In genomic region chr3:4996223-4996765, GRCh38 we compare ENCODE assay signal across 16 cellular contexts. TPM values are rescaled to one million over a fixed set of nuclear protein-coding genes. Genes with fewer than 3 reads are reported as not detected.
DNase-seq lines count a peak whose midpoint lies in the region; ATAC-seq and TF ChIP-seq lines count a peak whose summit lies in the region.
"Had no signal": no experiment of that assay in that cellular context is flagged by ENCODE, and none has a peak within 500 bp of the region (broad histone marks: within the 10 kb centered on the region; RNA-seq: fewer than 3 reads in every experiment).

No MANE protein-coding gene starts in this region.

- POLR2A ChIA-PET in Panc1 (lab: Charles Lee), result no interaction called here

- H3K27ac ChIP-seq in Panc1 (ENCODE audit: low read length) (peak overlapping the region; percentile 88), coronary artery (no peak overlapping the region), neural progenitor cell (no peak overlapping the region)

- H3F3A ChIP-seq in neural progenitor cell (ENCODE audit: low read depth), result no peaks in the 10 kb centered on the region

- H3K4me3 Mint-ChIP-seq in Calu3 (ENCODE audit: low read depth, unreplicated experiment) (no peak overlapping the region), osteocyte (ENCODE audit: unreplicated experiment) (no peak overlapping the region), neural progenitor cell (no peak overlapping the region)
- H3K4me3 Mint-ChIP-seq: activated CD4-positive, alpha-beta T cell treated with anti-CD3 and anti-CD28 coated beads, Interleukin-2, amount 10 ng/mL, durations not matched to agents 7 days and 5 days; B cell; naive B cell had no signal

- H3K27ac Mint-ChIP-seq in Calu3 (ENCODE audit: unreplicated experiment) (peak overlapping the region; percentile 82), osteocyte (ENCODE audit: unreplicated experiment) (no peak overlapping the region), neural progenitor cell (no peak overlapping the region)
- H3K27ac Mint-ChIP-seq: activated CD4-positive, alpha-beta T cell treated with anti-CD3 and anti-CD28 coated beads, Interleukin-2, amount 10 ng/mL, durations not matched to agents 7 days and 5 days; B cell had no signal

- no peaks in the 10 kb centered on the region for H3K27me3 Mint-ChIP-seq in Calu3 (ENCODE audit: unreplicated experiment)
- no peaks in the 10 kb centered on the region for H3K27me3 Mint-ChIP-seq in osteocyte (ENCODE audit: unreplicated experiment)
- H3K27me3 Mint-ChIP-seq in neural progenitor cell (ENCODE audit: insufficient read depth, low read depth), result peaks cover 5% of the 10 kb centered on the region
- H3K27me3 Mint-ChIP-seq: activated CD4-positive, alpha-beta T cell treated with anti-CD3 and anti-CD28 coated beads, Interleukin-2, amount 10 ng/mL, durations not matched to agents 7 days and 5 days; B cell; naive B cell had no signal

- no peak for DNase-seq in Calu3
- DNase-seq in Panc1 (ENCODE audit: low read depth, low spot score), result no peak
- DNase-seq in coronary artery (ENCODE audit: low spot score), result peak; percentile 65
- peak; percentile 32 for DNase-seq in osteocyte (ENCODE audit: extremely low spot score, unreplicated experiment)
- no peak for DNase-seq in neural progenitor cell (ENCODE audit: low spot score)
- no peak for DNase-seq in GM19238 (ENCODE audit: insufficient read length, low spot score)
- DNase-seq in AG08396 (ENCODE audit: low spot score), result no peak
- DNase-seq: activated CD4-positive, alpha-beta T cell treated with anti-CD3 and anti-CD28 coated beads, Interleukin-2, amount 10 ng/mL, durations not matched to agents 7 days and 5 days; anterior cingulate cortex; DMS 273 treated with DMSO at 0.1 percent for 48 hours; hypothalamus; MM.1S; naive B cell; NCI-H2081; retina had no signal

- BruUV-seq in Calu3 (replicated peaks; lab: Mats Ljungman, UMichigan), result no TSS peak
- BruUV-seq in Panc1 (replicated peaks; lab: Mats Ljungman, UMichigan), result no TSS peak

- in situ Hi-C loops in Panc1 (cut with HindIII; ENCODE audit: low pct_unique_long_range_greater_than_20kb, low sequenced_read_pairs), result no loop called here

- no peaks in the 10 kb centered on the region for H3K9me3 Mint-ChIP-seq in Calu3 (ENCODE audit: low read depth, unreplicated experiment)
- no peaks in the 10 kb centered on the region for H3K9me3 Mint-ChIP-seq in osteocyte (ENCODE audit: unreplicated experiment)
- H3K9me3 Mint-ChIP-seq in neural progenitor cell, result no peaks in the 10 kb centered on the region
- H3K9me3 Mint-ChIP-seq: activated CD4-positive, alpha-beta T cell treated with anti-CD3 and anti-CD28 coated beads, Interleukin-2, amount 10 ng/mL, durations not matched to agents 7 days and 5 days; naive B cell had no signal

- no peak overlapping the region for H3K9ac ChIP-seq in neural progenitor cell

- H3K4me1 ChIP-seq in Panc1 (ENCODE audit: control insufficient read depth, insufficient read depth, low read length), result peaks cover 29% of the 10 kb centered on the region
- H3K4me1 ChIP-seq in neural progenitor cell, result no peaks in the 10 kb centered on the region

- H3K4me2 ChIP-seq in neural progenitor cell, result no peak overlapping the region

- H3K27me3 ChIP-seq in Panc1 (ENCODE audit: control insufficient read depth, insufficient read depth, low read length), result no peaks in the 10 kb centered on the region
- no peaks in the 10 kb centered on the region for H3K27me3 ChIP-seq in neural progenitor cell

- H2AFZ ChIP-seq in neural progenitor cell (replicated peaks), result no peak overlapping the region

- intact Hi-C loops in Calu3 (cut with micrococcal nuclease; ENCODE audit: unreplicated experiment) (no loop called here), Panc1 (cut with micrococcal nuclease; ENCODE audit: unreplicated experiment) (no loop called here)

- CTCF ChIA-PET in Calu3 (lab: Charles Lee), result no interaction called here
- CTCF ChIA-PET in Panc1 (lab: Charles Lee), result no interaction called here

- ATAC-seq in Panc1, result no peak

- H4K20me1 ChIP-seq in neural progenitor cell (ENCODE audit: low read depth), result no peaks in the 10 kb centered on the region

- no peak for TF ChIP-seq CTCF in Calu3 (IDR thresholded peaks at IDR 0.05; ENCODE audit: unreplicated experiment)
- no peak for TF ChIP-seq CTCF in Panc1 (IDR thresholded peaks at IDR 0.05)
- TF ChIP-seq CTCF in coronary artery (IDR thresholded peaks at IDR 0.05), result no peak
- no peak for TF ChIP-seq CTCF in osteocyte (IDR thresholded peaks at IDR 0.05)
- TF ChIP-seq CTCF in neural progenitor cell (IDR thresholded peaks at IDR 0.05), result no peak

- no peaks in the 10 kb centered on the region for H3K79me2 ChIP-seq in neural progenitor cell (ENCODE audit: low read depth)

- H3K36me3 Mint-ChIP-seq in Calu3 (ENCODE audit: insufficient read depth, unreplicated experiment) (no peaks in the 10 kb centered on the region), osteocyte (ENCODE audit: unreplicated experiment) (no peaks in the 10 kb centered on the region), neural progenitor cell (no peaks in the 10 kb centered on the region)
- H3K36me3 Mint-ChIP-seq: naive B cell had no signal

- H3K9me3 ChIP-seq in Panc1 (ENCODE audit: control insufficient read depth, insufficient read depth, low read depth, low read length) (no peaks in the 10 kb centered on the region), neural progenitor cell (ENCODE audit: low read depth) (no peaks in the 10 kb centered on the region)

- H3K4me1 Mint-ChIP-seq in Calu3 (ENCODE audit: low read depth, unreplicated experiment) (peaks cover 23% of the 10 kb centered on the region), osteocyte (ENCODE audit: unreplicated experiment) (peaks cover 20% of the 10 kb centered on the region), neural progenitor cell (peaks cover 9% of the 10 kb centered on the region)

- no peak overlapping the region for H3K4me3 ChIP-seq in Panc1 (ENCODE audit: low read depth in 2 of 2, low read length in 2 of 2)
- no peak overlapping the region for H3K4me3 ChIP-seq in coronary artery
- no peak overlapping the region for H3K4me3 ChIP-seq in neural progenitor cell

- no peaks in the 10 kb centered on the region for H3K36me3 ChIP-seq in Panc1 (ENCODE audit: control insufficient read depth, insufficient read depth, low read length)
- no peaks in the 10 kb centered on the region for H3K36me3 ChIP-seq in neural progenitor cell

RNA-seq across cellular contexts. Expression of gene BHLHE40, which starts 17.1 kb away (rescaled TPM):
- total RNA-seq in Calu3 (2022), result 62.2 and 71.9 TPM in 2 replicates
- 78.4 TPM for total RNA-seq in Panc1 (2021; ENCODE audit: unreplicated experiment)
- 63.8 TPM for polyA plus RNA-seq in Panc1 (2012; ENCODE audit: insufficient read length)
- 34.1 TPM in 2 replicates for total RNA-seq in osteocyte
- 0.34 and 0.50 TPM in 2 replicates for total RNA-seq in neural progenitor cell (ENCODE audit: low replicate concordance)

Comparison
In these comparisons a context has a peak if more than half of its experiments do, and no peak if none do; other contexts are left out.
1. DNase-seq: peak in coronary artery (single experiment) and osteocyte (single experiment); none in Calu3 (single experiment), Panc1 (single experiment), neural progenitor cell (single experiment), GM19238 (single experiment) and AG08396 (single experiment).
2. RNA of gene BHLHE40, which starts 17.1 kb away (total RNA-seq): 78.4 TPM in Panc1 (single experiment), 62.2 to 71.9 TPM in Calu3 and 34.1 TPM in osteocyte; 0.34 to 0.50 TPM in neural progenitor cell; every median in the first group is over 10 times any median in the second.